Comparison of ENCODE assay signal across 1 cellular context in genomic region chr4:8061573-8061972, GRCh38.
TF ChIP-seq lines count a peak whose summit lies in the region.

No MANE protein-coding gene starts in this region.

TF ChIP-seq in H1, 55 proteins besides CTCF, POLR2A, EP300 and RAD21 (continued from another document):
- no peak for TF ChIP-seq CHD7 (IDR thresholded peaks at IDR 0.05; ENCODE audit: insufficient replicate concordance, low read length)
- no peak for TF ChIP-seq ASH2L (IDR thresholded peaks at IDR 0.05; ENCODE audit: low read length)
- no peak for TF ChIP-seq JUND (IDR thresholded peaks at IDR 0.05; ENCODE audit: low read length)
- no peak for TF ChIP-seq HDAC2 (IDR thresholded peaks at IDR 0.05; ENCODE audit: borderline replicate concordance in 1 of 2, low read depth in 2 of 2, low read length in 2 of 2)
- no peak for TF ChIP-seq SAP30 (IDR thresholded peaks at IDR 0.05; ENCODE audit: insufficient read depth, insufficient replicate concordance, low read length)
- TF ChIP-seq CREB1 (IDR thresholded peaks at IDR 0.05), result no peak
- no peak for TF ChIP-seq CBX5 (IDR thresholded peaks at IDR 0.05; ENCODE audit: low read depth, low read length)
- no peak for TF ChIP-seq RFX5 (IDR thresholded peaks at IDR 0.05; ENCODE audit: borderline replicate concordance, low read depth, low read length)
- no peak for TF ChIP-seq SIX5 (IDR thresholded peaks at IDR 0.05; ENCODE audit: low read depth, low read length)
